2 cellular contexts compared by ENCODE assay signal in the genomic region with DNA sequence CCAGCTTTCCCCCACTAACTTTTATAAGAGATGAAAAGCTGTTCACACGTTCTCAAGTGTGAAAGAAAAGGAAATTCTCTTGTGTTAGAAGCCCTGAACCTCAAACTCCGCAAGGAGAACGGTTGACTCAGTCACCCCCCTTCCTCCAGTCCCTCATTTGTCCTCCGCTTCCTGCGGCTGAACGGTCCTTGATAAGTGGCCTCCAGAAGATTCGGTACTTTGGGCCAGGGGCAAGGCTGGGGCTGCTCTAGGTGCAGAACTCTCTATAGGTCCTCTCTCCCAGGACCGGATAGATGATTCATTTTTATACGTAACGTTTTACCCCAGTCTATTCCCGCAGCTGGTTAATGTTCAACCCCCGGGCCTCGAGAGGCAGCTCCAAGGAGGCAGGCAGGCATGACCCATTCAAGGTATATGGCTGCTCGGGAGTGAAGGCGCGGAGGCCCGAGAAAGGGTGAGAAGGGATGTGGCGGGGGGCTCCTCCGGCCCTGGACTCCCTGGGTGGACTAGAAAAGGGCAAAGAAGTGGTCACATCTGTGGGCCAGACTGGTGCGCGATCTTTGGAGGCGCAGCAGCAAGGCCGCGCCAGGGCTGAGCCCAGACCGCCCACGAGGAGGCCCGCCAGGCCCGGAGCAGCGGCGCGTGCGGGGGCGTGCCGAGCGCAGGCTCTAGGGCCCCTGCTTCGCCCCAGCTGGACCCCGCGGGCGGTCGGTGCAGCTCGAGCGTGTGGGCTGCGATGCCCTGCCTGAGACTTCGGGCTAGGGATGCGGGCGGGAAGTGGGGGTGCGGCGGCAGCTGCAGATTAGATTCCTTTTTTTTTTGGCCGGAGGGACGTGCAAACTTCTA.
TF ChIP-seq lines count a peak whose summit lies in the region.

No MANE protein-coding gene starts in this region.

TF ChIP-seq in GM23338, 12 proteins besides CTCF, POLR2A, EP300 and RAD21:
- TF ChIP-seq STAT1 (IDR thresholded peaks at IDR 0.05; ENCODE audit: unreplicated experiment) (no peak), EZH2phosphoT487 (IDR thresholded peaks at IDR 0.05; ENCODE audit: unreplicated experiment) (peak; percentile 25), EZH2 (IDR thresholded peaks at IDR 0.05; ENCODE audit: low read depth, unreplicated experiment) (peak; percentile 87)
TF ChIP-seq in GM23338: peak in this region for 2.

TF ChIP-seq in IMR-90, 13 proteins besides CTCF, POLR2A, EP300 and RAD21:
- no peak for TF ChIP-seq USF2 (IDR thresholded peaks at IDR 0.05; ENCODE audit: low read depth, low read length)
- TF ChIP-seq MAZ (IDR thresholded peaks at IDR 0.05; ENCODE audit: borderline replicate concordance, low read depth, low read length), result no peak
- TF ChIP-seq CHD1 (IDR thresholded peaks at IDR 0.05; ENCODE audit: low read depth, low read length), result no peak
- TF ChIP-seq SMC3 (IDR thresholded peaks at IDR 0.05; ENCODE audit: low read depth, low read length), result no peak
- no peak for TF ChIP-seq FOS (IDR thresholded peaks at IDR 0.05; ENCODE audit: low read depth, low read length)
- no peak for TF ChIP-seq MAFK (IDR thresholded peaks at IDR 0.05; ENCODE audit: low read depth, low read length)
- no peak for TF ChIP-seq ELK1 (IDR thresholded peaks at IDR 0.05; ENCODE audit: borderline replicate concordance, low read depth, low read length)
- TF ChIP-seq CEBPB (IDR thresholded peaks at IDR 0.05; ENCODE audit: low read depth, low read length), result no peak
- TF ChIP-seq BHLHE40 (IDR thresholded peaks at IDR 0.05; ENCODE audit: low read depth, low read length), result no peak
- no peak for TF ChIP-seq MXI1 (IDR thresholded peaks at IDR 0.05; ENCODE audit: borderline replicate concordance, low read depth, low read length)
- TF ChIP-seq NFE2L2 (IDR thresholded peaks at IDR 0.05; ENCODE audit: low read depth, low read length), result no peak
- no peak for TF ChIP-seq RCOR1 (IDR thresholded peaks at IDR 0.05; ENCODE audit: insufficient replicate concordance, low read length)
- no peak for TF ChIP-seq RFX5 (IDR thresholded peaks at IDR 0.05; ENCODE audit: low read depth, low read length)
